ENCODE assay signal across 1 cellular context in the genomic region with DNA sequence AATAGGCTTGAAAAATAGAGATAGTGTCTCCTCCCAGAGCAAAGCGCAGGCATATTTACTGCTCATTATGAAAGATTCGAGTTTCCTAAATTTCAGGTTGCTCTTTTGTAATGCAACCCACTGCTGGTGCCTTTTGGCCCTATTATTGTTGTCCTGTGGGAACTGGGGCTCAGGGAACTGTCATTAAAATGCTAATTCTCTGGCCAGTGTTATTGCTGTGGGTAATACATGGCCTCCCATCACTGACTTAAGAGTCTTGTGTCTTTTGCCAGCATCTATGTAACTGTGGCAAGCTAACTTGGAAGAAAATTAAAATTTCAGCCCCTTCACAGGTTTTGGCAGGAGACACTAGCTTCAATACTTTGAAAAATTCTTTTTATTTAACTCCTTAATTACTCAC.
TF ChIP-seq lines count a peak whose summit lies in the region.

No MANE protein-coding gene starts in this region.

TF ChIP-seq in GM23338, 12 proteins besides CTCF, POLR2A, EP300 and RAD21 (continued from another document):
- TF ChIP-seq POLR2AphosphoS5 (IDR thresholded peaks at IDR 0.05; ENCODE audit: low read depth), result no peak
- no peak for TF ChIP-seq EZH2 (IDR thresholded peaks at IDR 0.05; ENCODE audit: low read depth, unreplicated experiment)
